In genomic region chr20:51311636-51312479, GRCh38 we compare ENCODE assay signal across 18 cellular contexts.
DNase-seq lines count a peak whose midpoint lies in the region; ATAC-seq, FAIRE-seq and TF ChIP-seq lines count a peak whose summit lies in the region.
"Had no signal": no experiment of that assay in that cellular context is flagged by ENCODE, and none has a peak within 500 bp of the region (broad histone marks: within the 10 kb centered on the region; RNA-seq: fewer than 3 reads in every experiment).

No MANE protein-coding gene starts in this region.

- H3K27ac Mint-ChIP-seq in astrocyte (ENCODE audit: unreplicated experiment) = peak overlapping the region; percentile 71
- H3K27ac Mint-ChIP-seq: activated CD8-positive, alpha-beta T cell treated with anti-CD3 and anti-CD28 coated beads, Interleukin-2, amount 10 ng/mL, durations not matched to agents 7 days and 5 days had no signal

- no peak overlapping the region for H2AFZ ChIP-seq in astrocyte (ENCODE audit: low read depth, low read length)

- H3K4me3 ChIP-seq in heart left ventricle (no peak overlapping the region), astrocyte (ENCODE audit: insufficient read depth, low read depth, low read length) (no peak overlapping the region), suprapubic skin (no peak overlapping the region)

- no peaks in the 10 kb centered on the region for H4K20me1 ChIP-seq in astrocyte (ENCODE audit: insufficient read depth, low read length)

- no peaks in the 10 kb centered on the region for H3K36me3 ChIP-seq in heart left ventricle
- no peaks in the 10 kb centered on the region for H3K36me3 ChIP-seq in astrocyte (ENCODE audit: insufficient read depth, low read length)
- H3K36me3 ChIP-seq in suprapubic skin = no peaks in the 10 kb centered on the region

- no peak for FAIRE-seq in astrocyte (lab: Jason Lieb, UNC)
- FAIRE-seq: RCC 7860, urothelium cell line had no signal

- DNase-seq in left ventricle myocardium superior (no peak), heart left ventricle (no peak), astrocyte (ENCODE audit: low read depth) (peak; percentile 27), kidney glomerular epithelial cell (lab: John Stamatoyannopoulos, UW) (peak; percentile 22), suprapubic skin (ENCODE audit: low spot score in 2 of 2) (no peak), amygdala (lab: John Stamatoyannopoulos, UW) (no peak), retina (no peak)
- DNase-seq: ACHN; activated CD8-positive, alpha-beta T cell treated with anti-CD3 and anti-CD28 coated beads, Interleukin-2, amount 10 ng/mL, durations not matched to agents 7 days and 5 days; activated naive CD4-positive, alpha-beta T cell; DMS 273 treated with DMSO at 0.1 percent for 48 hours; left colon; NCI-H2171 treated with DMSO at 0.1 percent for 48 hours; nucleus accumbens; T1000 had no signal

- TF ChIP-seq CTCF in heart left ventricle (IDR thresholded peaks at IDR 0.05) (no peak), astrocyte (IDR thresholded peaks at IDR 0.05; ENCODE audit: insufficient read depth, low read depth, low read length) (no peak), suprapubic skin (IDR thresholded peaks at IDR 0.05) (no peak)

- no peak overlapping the region for H3K27ac ChIP-seq in heart left ventricle
- no peak overlapping the region for H3K27ac ChIP-seq in astrocyte (ENCODE audit: low read depth, low read length)
- H3K27ac ChIP-seq in suprapubic skin = no peak overlapping the region

- H3K9me3 ChIP-seq in heart left ventricle (peaks cover 0 to 5% (median 0%) of the 10 kb centered on the region in 12 donors), astrocyte (ENCODE audit: insufficient read depth, low read depth, low read length) (peaks cover 5% of the 10 kb centered on the region), suprapubic skin (no peaks in the 10 kb centered on the region)

- H3K9me3 Mint-ChIP-seq in astrocyte (ENCODE audit: unreplicated experiment) = peaks cover 11% of the 10 kb centered on the region

- peaks cover 2% of the 10 kb centered on the region for H3K27me3 Mint-ChIP-seq in astrocyte (ENCODE audit: low read depth, unreplicated experiment)

- peaks cover 40% of the 10 kb centered on the region for H3K4me1 Mint-ChIP-seq in astrocyte (ENCODE audit: low read depth, unreplicated experiment)

- no peak overlapping the region for H3K4me2 ChIP-seq in astrocyte (ENCODE audit: low read length)

- WGBS in heart left ventricle, 4 donors = 51 to 73% (median 54%) methylated on average over 12 of the region's 12 CpGs
- 43% methylated on average over 12 of the region's 12 CpGs for WGBS in suprapubic skin

- intact Hi-C loops in left ventricle myocardium superior (cut with micrococcal nuclease) (loop anchor here (10.0 kb wide), 1 partner anchor 507 kb away; no protein-coding TSS in a partner anchor), heart left ventricle (cut with DNase I) (loop anchor here in 2 of 10 donors (10.0 kb wide), 2 partner anchors 507 to 517 kb away; partner anchors contain the start of gene BCAS4 (in 1 of the 2))

- TF ChIP-seq POLR2A in heart left ventricle (IDR thresholded peaks at IDR 0.05) (no peak), suprapubic skin (IDR thresholded peaks at IDR 0.05) (no peak)

- H3K9ac ChIP-seq in astrocyte (ENCODE audit: low read length) = no peak overlapping the region

- peaks cover 0 to 10% (median 4%) of the 10 kb centered on the region in 12 donors for H3K4me1 ChIP-seq in heart left ventricle
- H3K4me1 ChIP-seq in astrocyte (ENCODE audit: insufficient read depth, low read length) = no peaks in the 10 kb centered on the region
- peaks cover 6% of the 10 kb centered on the region for H3K4me1 ChIP-seq in suprapubic skin

- peak; percentile 55 for ATAC-seq in left ventricle myocardium superior
- ATAC-seq in heart left ventricle = no peak
- no peak for ATAC-seq in HG03565 (IDR thresholded peaks at IDR 0.05; ENCODE audit: unreplicated experiment)
- ATAC-seq: activated CD8-positive, alpha-beta T cell treated with anti-CD3 and anti-CD28 coated beads, Interleukin-2, amount 10 ng/mL, durations not matched to agents 7 days and 5 days; left colon had no signal

- H3K27me3 ChIP-seq in heart left ventricle (peaks cover 0 to 10% (median 0%) of the 10 kb centered on the region in 9 donors), astrocyte (ENCODE audit: insufficient read depth, low read length) (no peaks in the 10 kb centered on the region), suprapubic skin (no peaks in the 10 kb centered on the region)

- no peaks in the 10 kb centered on the region for H3K79me2 ChIP-seq in astrocyte (ENCODE audit: insufficient read depth, low read length)

- H3K4me3 Mint-ChIP-seq in astrocyte (ENCODE audit: unreplicated experiment) = peak overlapping the region; percentile 37
- H3K4me3 Mint-ChIP-seq: activated CD8-positive, alpha-beta T cell treated with anti-CD3 and anti-CD28 coated beads, Interleukin-2, amount 10 ng/mL, durations not matched to agents 7 days and 5 days had no signal

- H3K36me3 Mint-ChIP-seq in astrocyte (ENCODE audit: low read depth, unreplicated experiment) = no peaks in the 10 kb centered on the region

- no peak for TF ChIP-seq EP300 in suprapubic skin (IDR thresholded peaks at IDR 0.05)

Comparison
In these comparisons a context has a peak if more than half of its experiments do, and no peak if none do; other contexts are left out.
1. DNase-seq: peak in astrocyte (single experiment) and kidney glomerular epithelial cell (single experiment); none in left ventricle myocardium superior (single experiment), heart left ventricle (0 of 5), suprapubic skin (0 of 2), amygdala (0 of 56) and retina (single experiment).